16 cellular contexts compared by ENCODE assay signal in genomic region chr7:157856873-157857577, GRCh38.
"Had no signal": no experiment of that assay in that cellular context is flagged by ENCODE, and none has a peak within 500 bp of the region (broad histone marks: within the 10 kb centered on the region; RNA-seq: fewer than 3 reads in every experiment).

No MANE protein-coding gene starts in this region.

- H3K27ac ChIP-seq: dorsolateral prefrontal cortex, psoas muscle, sigmoid colon, testis, tibial artery had no signal

- H3K4me3 ChIP-seq: dorsolateral prefrontal cortex, lung, psoas muscle, sigmoid colon, testis, tibial artery had no signal

- H3K36me3 Mint-ChIP-seq: immature natural killer cell, memory B cell, natural killer cell, type B pancreatic cell had no signal

- H3K27ac Mint-ChIP-seq: immature natural killer cell, memory B cell, natural killer cell, type B pancreatic cell had no signal

- H3K9me3 Mint-ChIP-seq: immature natural killer cell, natural killer cell, type B pancreatic cell had no signal

- ATAC-seq: natural killer cell, psoas muscle, right cardiac atrium had no signal

- H3K36me3 ChIP-seq: sigmoid colon, tibial artery had no signal

- DNase-seq: effector CD4-positive, alpha-beta T cell; hypothalamus; immature natural killer cell; natural killer cell; right cardiac atrium; sigmoid colon; stimulated activated CD4-positive, alpha-beta T cell treated with anti-CD3 and anti-CD28 coated beads, Interleukin-4, amount 100 ng/mL, for 4 hours; stimulated activated naive CD4-positive, alpha-beta T cell; substantia nigra; testis; tibial artery had no signal

- H3K27me3 Mint-ChIP-seq: memory B cell had no signal

- H3K27me3 ChIP-seq: dorsolateral prefrontal cortex, sigmoid colon, testis, tibial artery had no signal

- H3K9me3 ChIP-seq: psoas muscle, sigmoid colon, testis, tibial artery had no signal

- H3K4me3 Mint-ChIP-seq: immature natural killer cell, memory B cell, natural killer cell, type B pancreatic cell had no signal

- H3K4me1 ChIP-seq: psoas muscle, tibial artery had no signal

- H3K4me1 Mint-ChIP-seq: memory B cell had no signal
